ENCODE assay signal across 11 cellular contexts in genomic region chr14:105317546-105317945, GRCh38. TPM values are rescaled to one million over a fixed set of nuclear protein-coding genes. Genes with fewer than 3 reads are reported as not detected.
A peak's percentile ranks its signal among the peaks of the same experiment; 100 is the strongest.
DNase-seq lines count a peak whose midpoint lies in the region; ATAC-seq and TF ChIP-seq lines count a peak whose summit lies in the region.
"Had no signal": no experiment of that assay in that cellular context is flagged by ENCODE, and none has a peak within 500 bp of the region (broad histone marks: within the 10 kb centered on the region; RNA-seq: fewer than 3 reads in every experiment).

No MANE protein-coding gene starts in this region.

- BruUV-seq in Calu3 (replicated peaks; lab: Mats Ljungman, UMichigan), result no TSS peak

- H3K4me1 Mint-ChIP-seq in Calu3 (ENCODE audit: low read depth, unreplicated experiment), result peaks cover 17% of the 10 kb centered on the region

- no peak overlapping the region for H3K4me3 Mint-ChIP-seq in Calu3 (ENCODE audit: low read depth, unreplicated experiment)

- TF ChIP-seq CTCF in cardiac muscle cell (IDR thresholded peaks at IDR 0.05; ENCODE audit: low read depth, low read length) (peak; percentile 14), cardiac fibroblast (IDR thresholded peaks at IDR 0.05; ENCODE audit: low read depth, low read length) (peak; percentile 15), uterus (IDR thresholded peaks at IDR 0.05) (peak in 1 of 4 experiments; percentile 17), Calu3 (IDR thresholded peaks at IDR 0.05; ENCODE audit: unreplicated experiment) (no peak)

- H3K27ac ChIP-seq in cardiac muscle cell (no peak overlapping the region), uterus (peak overlapping the region; percentile 28 to 56)
- H3K27ac ChIP-seq: C4-2B had no signal

- no peaks in the 10 kb centered on the region for H3K36me3 ChIP-seq in cardiac muscle cell
- no peaks in the 10 kb centered on the region for H3K36me3 ChIP-seq in uterus

- ATAC-seq in left ventricle myocardium superior, result no peak
- ATAC-seq in HG02885 (IDR thresholded peaks at IDR 0.05; ENCODE audit: poor library complexity, unreplicated experiment), result no peak

- H3K9me3 ChIP-seq in cardiac muscle cell (ENCODE audit: low read depth), result no peaks in the 10 kb centered on the region
- H3K9me3 ChIP-seq in uterus, result no peaks in the 10 kb centered on the region

- H3K4me1 ChIP-seq in cardiac muscle cell (ENCODE audit: low read depth) (peaks cover under 1% of the 10 kb centered on the region), uterus (peaks cover 0 to 21% of the 10 kb centered on the region in 2 donors)

- H3K27me3 ChIP-seq in cardiac muscle cell (no peaks in the 10 kb centered on the region), uterus (no peaks in the 10 kb centered on the region)

- H3K9me3 Mint-ChIP-seq in Calu3 (ENCODE audit: low read depth, unreplicated experiment), result no peaks in the 10 kb centered on the region

- CTCF ChIA-PET in Calu3 (lab: Charles Lee), result no interaction called here

- TF ChIP-seq POLR2A in uterus (IDR thresholded peaks at IDR 0.05), result no peak

- H3K4me3 ChIP-seq in cardiac muscle cell (no peak overlapping the region), cardiac fibroblast (replicated peaks in 1 of 2; ENCODE audit: low read depth in 2 of 2, low read length in 2 of 2) (no peak overlapping the region), uterus (no peak overlapping the region)

- DNase-seq in cardiac muscle cell (ENCODE audit: low read depth in 1 of 2, low spot score in 1 of 2), result peak in 1 of 2 donors; percentile 48
- no peak for DNase-seq in left ventricle myocardium superior
- peak; percentile 48 to 53 for DNase-seq in cardiac fibroblast (ENCODE audit: low read depth in 2 of 2)
- DNase-seq in mesenteric fat pad (ENCODE audit: low spot score), result peak; percentile 90
- DNase-seq in uterus, result no peak
- DNase-seq in LoVo (ENCODE audit: low spot score), result no peak
- no peak for DNase-seq in Calu3
- DNase-seq: islet precursor cell, NCI-H1930 had no signal

- H3K27me3 Mint-ChIP-seq in Calu3 (ENCODE audit: unreplicated experiment), result no peaks in the 10 kb centered on the region

- intact Hi-C loops in left ventricle myocardium superior (cut with micrococcal nuclease) (no loop called here), uterus (cut with DNase I; ENCODE audit: low total_unique reads) (no loop called here), Calu3 (cut with micrococcal nuclease; ENCODE audit: unreplicated experiment) (no loop called here)

- no peak overlapping the region for H3K27ac Mint-ChIP-seq in Calu3 (ENCODE audit: unreplicated experiment)

- peaks cover 21% of the 10 kb centered on the region for H3K36me3 Mint-ChIP-seq in Calu3 (ENCODE audit: insufficient read depth, unreplicated experiment)

RNA-seq across cellular contexts. Expression of gene PACS2, which starts 3.0 kb away (rescaled TPM):
- 96.3 and 144 TPM in 2 replicates for total RNA-seq in cardiac muscle cell
- polyA plus RNA-seq in cardiac muscle cell, result 66.1 and 79.1 TPM in 2 replicates
- 76.2 TPM for total RNA-seq in left ventricle myocardium superior
- 84.3 TPM for total RNA-seq in mesenteric fat pad
- 100 to 1,000 TPM in 1 of 4 donors, 10 to 100 TPM in 3; 37.1 to 116 (median 52.2) TPM for total RNA-seq in uterus
- 71.8 and 77.3 TPM in 2 replicates for total RNA-seq in Calu3 (2022)

RNA-seq across cellular contexts. Expression of gene BRF1, which starts 16.7 kb away (rescaled TPM):
- total RNA-seq in cardiac muscle cell (43.9 and 82.2 TPM in 2 replicates), left ventricle myocardium superior (20.3 TPM), mesenteric fat pad (34.9 TPM), uterus (10 to 100 TPM in 3 of 4 donors, 1 to 10 TPM in 1; 9.7 to 77.7 (median 61.3) TPM), Calu3 (2022) (38.4 and 43.7 TPM in 2 replicates)
- 22.2 and 26.6 TPM in 2 replicates for polyA plus RNA-seq in cardiac muscle cell

Comparison
In these comparisons a context has a peak if more than half of its experiments do, and no peak if none do; other contexts are left out.
1. DNase-seq: peak in cardiac fibroblast (2 of 2) and mesenteric fat pad (single experiment); none in left ventricle myocardium superior (single experiment), uterus (0 of 2), LoVo (single experiment) and Calu3 (single experiment).